In the genomic region with DNA sequence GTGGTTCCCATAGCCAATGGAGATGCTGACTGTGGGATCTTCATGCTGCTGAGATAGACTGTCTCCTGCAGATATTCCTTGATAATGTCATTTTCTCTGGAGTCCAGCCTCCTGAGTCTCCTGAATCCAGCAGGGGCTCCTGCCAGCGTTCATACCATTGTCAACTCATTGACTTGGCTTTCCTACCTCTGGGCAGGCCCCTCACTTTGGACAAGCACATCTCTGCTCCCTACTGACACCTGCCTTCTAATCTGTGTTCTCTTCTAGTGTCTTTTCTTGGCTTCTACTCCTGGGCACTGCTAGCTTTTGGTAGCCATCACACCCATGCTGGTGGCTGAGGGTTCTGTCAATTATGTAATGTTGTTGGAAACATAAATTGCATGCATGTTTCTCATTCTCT, we compare ENCODE assay signal across 19 cellular contexts.
DNase-seq lines count a peak whose midpoint lies in the region; ATAC-seq and TF ChIP-seq lines count a peak whose summit lies in the region.
"Had no signal": no experiment of that assay in that cellular context is flagged by ENCODE, and none has a peak within 500 bp of the region (broad histone marks: within the 10 kb centered on the region; RNA-seq: fewer than 3 reads in every experiment).

No MANE protein-coding gene starts in this region.

- no peak overlapping the region for H2BK5ac ChIP-seq in H9 (ENCODE audit: insufficient read length, low read length)
- H2BK5ac ChIP-seq in trophoblast cell (ENCODE audit: low read depth, low read length, poor library complexity), result no peak overlapping the region

- peaks cover 16 to 22% (median 21%) of the 10 kb centered on the region in 3 experiments for H3K36me3 Mint-ChIP-seq in H9 (ENCODE audit: insufficient read depth in 1 of 3, low read depth in 3 of 3)
- H3K36me3 Mint-ChIP-seq in endodermal cell (ENCODE audit: low read depth), result peaks cover 33% of the 10 kb centered on the region
- H3K36me3 Mint-ChIP-seq in CD8-positive, alpha-beta memory T cell, result no peaks in the 10 kb centered on the region
- H3K36me3 Mint-ChIP-seq: CD4-positive, CD25-positive, alpha-beta regulatory T cell; IgD-negative memory B cell had no signal

- H3K27ac ChIP-seq in H9 (ENCODE audit: insufficient read length, low read depth, low read length) (no peak overlapping the region), endodermal cell (ENCODE audit: low read depth, low read length) (no peak overlapping the region), trophoblast cell (ENCODE audit: low read depth, low read length) (no peak overlapping the region), right lobe of liver (no peak overlapping the region)
- no peak overlapping the region for H3K27ac ChIP-seq in CD8-positive, alpha-beta memory T cell (ENCODE audit: low read depth, low read length)

- TF ChIP-seq CTCF in H9 (conservative IDR thresholded peaks at IDR 0.05), result peak; percentile 21; the same call in 2 of the 3 replicates
- peak; percentile 34 for TF ChIP-seq CTCF in endodermal cell (conservative IDR thresholded peaks at IDR 0.05)
- no peak for TF ChIP-seq CTCF in right lobe of liver (IDR thresholded peaks at IDR 0.05)

- H3K36me3 ChIP-seq in endodermal cell (ENCODE audit: control insufficient read depth, insufficient read depth, low read length), result no peaks in the 10 kb centered on the region
- H3K36me3 ChIP-seq in trophoblast cell (ENCODE audit: control insufficient read depth in 1 of 2, insufficient read depth in 2 of 2, low read length in 2 of 2), result no peaks in the 10 kb centered on the region
- no peaks in the 10 kb centered on the region for H3K36me3 ChIP-seq in right lobe of liver
- no peaks in the 10 kb centered on the region for H3K36me3 ChIP-seq in CD8-positive, alpha-beta memory T cell (ENCODE audit: insufficient read depth, low read length)
- H3K36me3 ChIP-seq: BE2C had no signal

- H4K8ac ChIP-seq in H9 (replicated peaks; ENCODE audit: insufficient read length, low read depth, low read length) (no peak overlapping the region), trophoblast cell (ENCODE audit: low read depth, low read length) (no peak overlapping the region)

- no peak overlapping the region for H3K23ac ChIP-seq in H9 (ENCODE audit: insufficient read length, low read depth, low read length)
- H3K23ac ChIP-seq in trophoblast cell (ENCODE audit: low read length), result no peak overlapping the region

- no peak for DNase-seq in H9
- peak; percentile 51 for DNase-seq in NCI-H510A treated with DMSO at 0.1 percent for 48 hours (lab: John Stamatoyannopoulos, UW)
- no peak for DNase-seq in endodermal cell
- peak; percentile 7 to 66 for DNase-seq in trophoblast cell
- no peak for DNase-seq in right lobe of liver
- no peak for DNase-seq in CD8-positive, alpha-beta memory T cell
- DNase-seq: ACHN; BE2C; C1 segment of cervical spinal cord; Caco-2; CD4-positive, CD25-positive, alpha-beta regulatory T cell; DMS79; GOT3; H7; KBM-7 had no signal

- no peak overlapping the region for H2BK20ac ChIP-seq in H9 (ENCODE audit: low read depth, low read length, poor library complexity, severe bottlenecking)

- no peaks in the 10 kb centered on the region for H3K23me2 ChIP-seq in H9 (ENCODE audit: insufficient read length, low read depth, low read length, poor library complexity, severe bottlenecking)

- H3K18ac ChIP-seq in H9 (ENCODE audit: insufficient read length, low read depth, low read length) (no peak overlapping the region), trophoblast cell (ENCODE audit: low read length) (no peak overlapping the region)

- H4K91ac ChIP-seq in H9 (ENCODE audit: insufficient read length, low read depth, low read length), result no peak overlapping the region
- H4K91ac ChIP-seq in trophoblast cell (ENCODE audit: low read depth, low read length), result no peak overlapping the region

- intact Hi-C loops in right lobe of liver (cut with DNase I), result no loop called here

- H3K4me1 ChIP-seq in H9 (ENCODE audit: insufficient read depth, low read length) (no peaks in the 10 kb centered on the region), endodermal cell (ENCODE audit: control insufficient read depth, insufficient read depth, low read length) (no peaks in the 10 kb centered on the region), trophoblast cell (ENCODE audit: control insufficient read depth in 1 of 2, insufficient read depth in 2 of 2, low read length in 2 of 2) (peaks cover 2 to 4% of the 10 kb centered on the region in 2 experiments), right lobe of liver (no peaks in the 10 kb centered on the region)
- H3K4me1 ChIP-seq in CD8-positive, alpha-beta memory T cell (ENCODE audit: insufficient read depth, low read length), result no peaks in the 10 kb centered on the region
- H3K4me1 ChIP-seq: BE2C, Caco-2 had no signal

- no peaks in the 10 kb centered on the region for H3K79me2 ChIP-seq in H9 (ENCODE audit: insufficient read depth, low read length)
- no peaks in the 10 kb centered on the region for H3K79me2 ChIP-seq in trophoblast cell (ENCODE audit: control insufficient read depth, insufficient read depth, low read length, poor library complexity)

- no peak overlapping the region for H3T11ph ChIP-seq in H9 (ENCODE audit: low read length)

- CTCF ChIA-PET in CD8-positive, alpha-beta memory T cell (lab: Charles Lee), result no interaction called here

- H2AK5ac ChIP-seq in H9 (ENCODE audit: insufficient read length, low read length) (no peak overlapping the region), trophoblast cell (ENCODE audit: low read length) (no peak overlapping the region)

- H3K27ac Mint-ChIP-seq in H9, result no peak overlapping the region
- no peak overlapping the region for H3K27ac Mint-ChIP-seq in endodermal cell
- H3K27ac Mint-ChIP-seq in CD8-positive, alpha-beta memory T cell, result no peak overlapping the region
- H3K27ac Mint-ChIP-seq: CD4-positive, CD25-positive, alpha-beta regulatory T cell; IgD-negative memory B cell had no signal

- no peak overlapping the region for H2BK120ac ChIP-seq in H9 (ENCODE audit: low read depth, low read length, poor library complexity, severe bottlenecking)
- H2BK120ac ChIP-seq in trophoblast cell (ENCODE audit: insufficient read depth, low read length, poor library complexity), result no peak overlapping the region

- H3K9me3 Mint-ChIP-seq in H9, result peaks cover 0 to 6% of the 10 kb centered on the region in 2 experiments; a peak in 3 of 5 replicates
- peaks cover 11% of the 10 kb centered on the region for H3K9me3 Mint-ChIP-seq in endodermal cell
- peaks cover 0 to 7% (median 3%) of the 10 kb centered on the region in 5 donors for H3K9me3 Mint-ChIP-seq in CD8-positive, alpha-beta memory T cell

- no peak overlapping the region for H2BK15ac ChIP-seq in H9 (ENCODE audit: low read depth, low read length)

- H3K4ac ChIP-seq in H9 (ENCODE audit: low read depth, low read length) (no peak overlapping the region), trophoblast cell (ENCODE audit: low read depth, low read length) (no peak overlapping the region)

- H2AFZ ChIP-seq in H9 (ENCODE audit: low read length) (no peak overlapping the region), trophoblast cell (ENCODE audit: insufficient read depth, low read length, poor library complexity) (no peak overlapping the region)

- H3K79me1 ChIP-seq in H9 (ENCODE audit: insufficient read depth, low read depth, low read length, poor library complexity, severe bottlenecking) (peaks cover 4% of the 10 kb centered on the region), trophoblast cell (ENCODE audit: low read length) (no peaks in the 10 kb centered on the region)

- H2BK12ac ChIP-seq in H9 (ENCODE audit: insufficient read length, low read depth, low read length) (no peak overlapping the region), trophoblast cell (ENCODE audit: low read length) (no peak overlapping the region)

- H3K27me3 Mint-ChIP-seq in H9 (ENCODE audit: low read depth), result no peaks in the 10 kb centered on the region
- no peaks in the 10 kb centered on the region for H3K27me3 Mint-ChIP-seq in endodermal cell (ENCODE audit: insufficient read depth)
- no peaks in the 10 kb centered on the region for H3K27me3 Mint-ChIP-seq in CD8-positive, alpha-beta memory T cell
- H3K27me3 Mint-ChIP-seq: CD4-positive, CD25-positive, alpha-beta regulatory T cell; IgD-negative memory B cell had no signal

- no peak overlapping the region for H4K5ac ChIP-seq in H9 (ENCODE audit: insufficient read length, low read depth, low read length)

- WGBS in H9 (ENCODE audit: extremely low coverage, insufficient read length, low lambda C conversion rate), result no CpG with 5 or more reads among the region's 1 CpG
- WGBS in endodermal cell (ENCODE audit: insufficient coverage in 1 of 2, insufficient read length in 1 of 2), 2 experiments, result 97 to 100% methylated on average over 1 of the region's 1 CpG
- WGBS in trophoblast cell (ENCODE audit: extremely low coverage, insufficient coverage, insufficient read length), result no CpG with 5 or more reads among the region's 1 CpG
- WGBS in right lobe of liver (ENCODE audit: insufficient coverage, low coverage, low lambda C conversion rate, missing lambda C conversion rate), result no CpG with 5 or more reads among the region's 1 CpG

- no peak for TF ChIP-seq POLR2A in right lobe of liver (IDR thresholded peaks at IDR 0.05)

- H3K9me3 ChIP-seq in H9 (ENCODE audit: control insufficient read depth, low read depth, low read length), result no peaks in the 10 kb centered on the region
- peaks cover 10% of the 10 kb centered on the region for H3K9me3 ChIP-seq in endodermal cell (ENCODE audit: control insufficient read depth, low read length)
- no peaks in the 10 kb centered on the region for H3K9me3 ChIP-seq in trophoblast cell (ENCODE audit: insufficient read depth, low read depth, low read length)
- no peaks in the 10 kb centered on the region for H3K9me3 ChIP-seq in right lobe of liver
- H3K9me3 ChIP-seq in CD8-positive, alpha-beta memory T cell (ENCODE audit: low read length), result no peaks in the 10 kb centered on the region
- H3K9me3 ChIP-seq: BE2C, Caco-2 had no signal

- H3K14ac ChIP-seq in H9 (ENCODE audit: insufficient read depth, low read length), result no peak overlapping the region
- no peak overlapping the region for H3K14ac ChIP-seq in trophoblast cell (ENCODE audit: low read length)

- no peaks in the 10 kb centered on the region for H4K20me1 ChIP-seq in H9 (ENCODE audit: control insufficient read depth, insufficient read depth, insufficient read length)

- H3K4me3 ChIP-seq in endodermal cell (ENCODE audit: low read length) (no peak overlapping the region), trophoblast cell (ENCODE audit: low read depth, low read length) (no peak overlapping the region), right lobe of liver (no peak overlapping the region)
- H3K4me3 ChIP-seq in CD8-positive, alpha-beta memory T cell (ENCODE audit: low read length), result no peak overlapping the region
- H3K4me3 ChIP-seq: GM12878 had no signal

- no peak overlapping the region for H4K12ac ChIP-seq in trophoblast cell (ENCODE audit: low read depth, low read length)

- H3K4me3 Mint-ChIP-seq in H9, result no peak overlapping the region
- no peak overlapping the region for H3K4me3 Mint-ChIP-seq in endodermal cell
- H3K4me3 Mint-ChIP-seq in CD8-positive, alpha-beta memory T cell, result no peak overlapping the region
- H3K4me3 Mint-ChIP-seq: CD4-positive, CD25-positive, alpha-beta regulatory T cell; IgD-negative memory B cell had no signal

- no peak overlapping the region for H3K56ac ChIP-seq in H9 (ENCODE audit: insufficient read length, low read depth, low read length)

- ATAC-seq in GM21825 (IDR thresholded peaks at IDR 0.05; ENCODE audit: unreplicated experiment) (no peak), right lobe of liver (no peak)
- ATAC-seq: GM12878, HepG2 had no signal

- H3K27me3 ChIP-seq in H9 (ENCODE audit: insufficient read depth, low read length), result no peaks in the 10 kb centered on the region
- H3K27me3 ChIP-seq in endodermal cell (ENCODE audit: control insufficient read depth, insufficient read depth, low read length, poor library complexity, severe bottlenecking), result no peaks in the 10 kb centered on the region
- no peaks in the 10 kb centered on the region for H3K27me3 ChIP-seq in trophoblast cell (ENCODE audit: insufficient read depth, low read length)
- no peaks in the 10 kb centered on the region for H3K27me3 ChIP-seq in right lobe of liver
- H3K27me3 ChIP-seq in CD8-positive, alpha-beta memory T cell (ENCODE audit: insufficient read depth, low read length, poor library complexity, severe bottlenecking), result no peaks in the 10 kb centered on the region
- H3K27me3 ChIP-seq: BE2C had no signal

- H3K9ac ChIP-seq in H9 (ENCODE audit: extremely low read depth, insufficient read length, low read length), result no peak overlapping the region
- H3K9ac ChIP-seq in endodermal cell (ENCODE audit: extremely low read depth, low read length, poor library complexity, severe bottlenecking), result no peak overlapping the region
- H3K9ac ChIP-seq in trophoblast cell (ENCODE audit: low read length), result no peak overlapping the region

- no peak overlapping the region for H3K4me2 ChIP-seq in H9 (ENCODE audit: insufficient read depth, insufficient read length, low read length)
- no peak overlapping the region for H3K4me2 ChIP-seq in trophoblast cell (ENCODE audit: low read length)

- peaks cover 6 to 15% of the 10 kb centered on the region in 2 experiments; a peak in 3 of 4 replicates for H3K4me1 Mint-ChIP-seq in H9
- no peaks in the 10 kb centered on the region for H3K4me1 Mint-ChIP-seq in endodermal cell
- H3K4me1 Mint-ChIP-seq in CD8-positive, alpha-beta memory T cell, result no peaks in the 10 kb centered on the region
- H3K4me1 Mint-ChIP-seq: CD4-positive, CD25-positive, alpha-beta regulatory T cell; IgD-negative memory B cell had no signal

- POLR2A ChIA-PET in CD8-positive, alpha-beta memory T cell (lab: Charles Lee), result no interaction called here

Comparison
In these comparisons a context has a peak if more than half of its experiments do, and no peak if none do; other contexts are left out.
1. DNase-seq: peak in NCI-H510A treated with DMSO at 0.1 percent for 48 hours (single experiment) and trophoblast cell (2 of 2); none in H9 (single experiment), endodermal cell (single experiment), right lobe of liver (0 of 3) and CD8-positive, alpha-beta memory T cell (0 of 5).
2. CTCF ChIP-seq: peak in H9 (single experiment) and endodermal cell (single experiment); none in right lobe of liver (0 of 4).